Comparison of ENCODE assay signal across 13 cellular contexts in genomic region chr6:142942238-142942637, GRCh38. TPM values are rescaled to one million over a fixed set of nuclear protein-coding genes. Genes with fewer than 3 reads are reported as not detected.
A peak's percentile ranks its signal among the peaks of the same experiment; 100 is the strongest.
DNase-seq lines count a peak whose midpoint lies in the region; ATAC-seq, FAIRE-seq and TF ChIP-seq lines count a peak whose summit lies in the region.
"Had no signal": no experiment of that assay in that cellular context is flagged by ENCODE, and none has a peak within 500 bp of the region (broad histone marks: within the 10 kb centered on the region; RNA-seq: fewer than 3 reads in every experiment).

No MANE protein-coding gene starts in this region.

- H4K20me1 ChIP-seq in PC-3 (ENCODE audit: low read length) (peaks cover 20% of the 10 kb centered on the region), smooth muscle cell (ENCODE audit: low read depth) (peaks cover 64% of the 10 kb centered on the region)

- H3K9me2 ChIP-seq in PC-3 (replicated peaks; ENCODE audit: low read length) = no peaks in the 10 kb centered on the region

- H3K27me3 Mint-ChIP-seq in activated T-cell treated with anti-CD3 and anti-CD28 coated beads, Interleukin-2, amount 50 U/mL, for 72 hours (ENCODE audit: low read depth) = no peaks in the 10 kb centered on the region
- H3K27me3 Mint-ChIP-seq in central memory CD8-positive, alpha-beta T cell = no peaks in the 10 kb centered on the region

- no peak for DNase-seq in activated T-cell treated with anti-CD3 and anti-CD28 coated beads, Interleukin-2, amount 50 U/mL, for 72 hours
- no peak for DNase-seq in activated T-cell treated with anti-CD3 and anti-CD28 coated beads, Interleukin-2, amount 50 U/mL, for 1 hour
- DNase-seq in PC-3 (no peak), smooth muscle cell (lab: John Stamatoyannopoulos, UW; ENCODE audit: unreplicated experiment) (no peak), HTR-8/SVneo (ENCODE audit: insufficient read length, low spot score) (no peak), retina (no peak), dedifferentiated amniotic fluid mesenchymal stem cell (ENCODE audit: extremely low spot score) (no peak)
- no peak for DNase-seq in central memory CD8-positive, alpha-beta T cell (ENCODE audit: low spot score in 2 of 2)
- DNase-seq: GOT3; NCI-H2081; stimulated activated CD4-positive, alpha-beta T cell treated with anti-CD3 and anti-CD28 coated beads, Interleukin-1b, Interleukin-23, amount 100 ng/mL, for 48 hours had no signal

- no peak for ATAC-seq in activated T-cell treated with anti-CD3 and anti-CD28 coated beads, Interleukin-2, amount 50 U/mL, for 72 hours (replicated peaks in 1 of 2)
- no peak for ATAC-seq in PC-3
- no peak for ATAC-seq in central memory CD8-positive, alpha-beta T cell (replicated peaks; ENCODE audit: extremely low read depth, poor library complexity, severe bottlenecking)
- ATAC-seq: WTC11 had no signal

- H3K27ac ChIP-seq in PC-3 (ENCODE audit: low read length) (no peak overlapping the region), smooth muscle cell (ENCODE audit: low read depth) (no peak overlapping the region)

- no peaks in the 10 kb centered on the region for H3K36me3 ChIP-seq in PC-3 (ENCODE audit: low read depth, low read length)
- H3K36me3 ChIP-seq in smooth muscle cell (ENCODE audit: low read depth) = no peaks in the 10 kb centered on the region

- H3K4me3 ChIP-seq in PC-3 (ENCODE audit: low read length) (peak overlapping the region; percentile 51), smooth muscle cell (no peak overlapping the region)

- intact Hi-C loops in PC-3 (cut with micrococcal nuclease) = loop anchor here (5.0 to 10.0 kb wide), 4 partner anchors 40 to 467 kb away; no protein-coding TSS in a partner anchor

- peak overlapping the region; percentile 89 for H3K4me2 ChIP-seq in PC-3 (ENCODE audit: low read length)
- H3K4me2 ChIP-seq in smooth muscle cell = peak overlapping the region; percentile 83

- no peak for FAIRE-seq in HTR-8/SVneo (lab: Jason Lieb, UNC)

- POLR2A ChIA-PET in PC-3 (lab: Charles Lee; ENCODE audit: unreplicated experiment) = no interaction called here

- H3F3A ChIP-seq in PC-3 (ENCODE audit: low read length, unreplicated experiment) = no peaks in the 10 kb centered on the region
- peaks cover 7% of the 10 kb centered on the region for H3F3A ChIP-seq in smooth muscle cell (ENCODE audit: low read depth)

- peak overlapping the region; percentile 94 to 98 for H3K4me3 Mint-ChIP-seq in activated T-cell treated with anti-CD3 and anti-CD28 coated beads, Interleukin-2, amount 50 U/mL, for 72 hours
- H3K4me3 Mint-ChIP-seq in central memory CD8-positive, alpha-beta T cell = peak overlapping the region; percentile 96
- H3K4me3 Mint-ChIP-seq: dendritic cell treated with granulocyte-macrophage colony-stimulating factor and Interleukin-4, amounts not matched to agents 40 ng/mL and 50 ng/mL, for 4 days had no signal

- H3K9me3 Mint-ChIP-seq in activated T-cell treated with anti-CD3 and anti-CD28 coated beads, Interleukin-2, amount 50 U/mL, for 72 hours = no peaks in the 10 kb centered on the region
- no peaks in the 10 kb centered on the region for H3K9me3 Mint-ChIP-seq in central memory CD8-positive, alpha-beta T cell
- H3K9me3 Mint-ChIP-seq: dendritic cell treated with granulocyte-macrophage colony-stimulating factor and Interleukin-4, amounts not matched to agents 40 ng/mL and 50 ng/mL, for 4 days; WTC11 had no signal

- CTCF ChIA-PET in PC-3 (lab: Charles Lee) = interaction anchor here (0.7 to 1.6 kb wide), 2 partner anchors 89 to 246 kb away, joined by 3 to 8 read pairs; no protein-coding TSS in a partner anchor

- 83% methylated on average over 1 of the region's 1 CpG for WGBS in smooth muscle cell (ENCODE audit: low lambda C conversion rate)

- H3K27me3 ChIP-seq in PC-3 (ENCODE audit: low read length) (no peaks in the 10 kb centered on the region), smooth muscle cell (ENCODE audit: low read depth) (no peaks in the 10 kb centered on the region)

- TF ChIP-seq CTCF in PC-3 (conservative IDR thresholded peaks at IDR 0.05; ENCODE audit: low read depth, low read length) = no peak
- TF ChIP-seq CTCF in smooth muscle cell (IDR thresholded peaks at IDR 0.05; ENCODE audit: borderline replicate concordance, insufficient read depth, poor library complexity, severe bottlenecking) = no peak

- H3K9ac ChIP-seq in PC-3 (ENCODE audit: low read length) = no peak overlapping the region
- no peak overlapping the region for H3K9ac ChIP-seq in smooth muscle cell (ENCODE audit: low read depth)

- H2AFZ ChIP-seq in PC-3 (ENCODE audit: low read length) (no peak overlapping the region), smooth muscle cell (ENCODE audit: low read depth) (no peak overlapping the region)

- H3K36me3 Mint-ChIP-seq in activated T-cell treated with anti-CD3 and anti-CD28 coated beads, Interleukin-2, amount 50 U/mL, for 72 hours (ENCODE audit: insufficient read depth in 2 of 2) = peaks cover 5 to 8% of the 10 kb centered on the region in 2 donors
- peaks cover 49% of the 10 kb centered on the region for H3K36me3 Mint-ChIP-seq in central memory CD8-positive, alpha-beta T cell (ENCODE audit: insufficient read depth)
- H3K36me3 Mint-ChIP-seq: WTC11 had no signal

- BruUV-seq in PC-3 (replicated peaks; lab: Mats Ljungman, UMichigan) = no TSS peak

- H3K4me1 ChIP-seq in PC-3 (ENCODE audit: insufficient read depth, low read length) (peaks cover 24% of the 10 kb centered on the region), smooth muscle cell (ENCODE audit: low read depth) (peaks cover 13% of the 10 kb centered on the region)

- H3K4me1 Mint-ChIP-seq in activated T-cell treated with anti-CD3 and anti-CD28 coated beads, Interleukin-2, amount 50 U/mL, for 72 hours (ENCODE audit: low read depth) = peaks cover 65% of the 10 kb centered on the region
- peaks cover 70% of the 10 kb centered on the region for H3K4me1 Mint-ChIP-seq in central memory CD8-positive, alpha-beta T cell

- H3K27ac Mint-ChIP-seq in activated T-cell treated with anti-CD3 and anti-CD28 coated beads, Interleukin-2, amount 50 U/mL, for 72 hours = peak overlapping the region; percentile 100
- peak overlapping the region; percentile 99 for H3K27ac Mint-ChIP-seq in central memory CD8-positive, alpha-beta T cell (ENCODE audit: low read depth)
- H3K27ac Mint-ChIP-seq: dendritic cell treated with granulocyte-macrophage colony-stimulating factor and Interleukin-4, amounts not matched to agents 40 ng/mL and 50 ng/mL, for 4 days; WTC11 had no signal

- H3K9me3 ChIP-seq in PC-3 (ENCODE audit: low read length) (no peaks in the 10 kb centered on the region), smooth muscle cell (replicated peaks; ENCODE audit: low read depth) (no peaks in the 10 kb centered on the region)

- H3K79me2 ChIP-seq in PC-3 (ENCODE audit: low read length) (peaks cover 81% of the 10 kb centered on the region), smooth muscle cell (ENCODE audit: low read depth) (peaks cover 64% of the 10 kb centered on the region)

RNA-seq across cellular contexts. Expression of gene HIVEP2, which starts 2.7 kb away (rescaled TPM):
- total RNA-seq in activated T-cell treated with anti-CD3 and anti-CD28 coated beads, Interleukin-2, amount 50 U/mL, for 72 hours = 10 to 100 TPM; 25.8 to 30.8 TPM
- 9.1 and 11.9 TPM in 2 replicates for total RNA-seq in PC-3 (2014; rRNA removed)
- 11.7 and 12.5 TPM in 2 replicates for total RNA-seq in smooth muscle cell
- polyA plus RNA-seq in smooth muscle cell = 3.2 and 4.9 TPM in 2 replicates
